In genomic region chr13:50366488-50367174, GRCh38 we compare ENCODE assay signal across 8 cellular contexts.
DNase-seq lines count a peak whose midpoint lies in the region; ATAC-seq and TF ChIP-seq lines count a peak whose summit lies in the region.

No MANE protein-coding gene starts in this region.

- peaks cover 35% of the 10 kb centered on the region for H3K4me1 Mint-ChIP-seq in T-helper 17 cell
- H3K4me1 Mint-ChIP-seq in neural progenitor cell, result no peaks in the 10 kb centered on the region

- no peak overlapping the region for H3K4me3 ChIP-seq in neural progenitor cell
- H3K4me3 ChIP-seq in MG63, result no peak overlapping the region

- no peaks in the 10 kb centered on the region for H3K27me3 ChIP-seq in neural progenitor cell
- no peaks in the 10 kb centered on the region for H3K27me3 ChIP-seq in MG63

- H4K20me1 ChIP-seq in neural progenitor cell (ENCODE audit: low read depth), result no peaks in the 10 kb centered on the region

- no peaks in the 10 kb centered on the region for H3K36me3 Mint-ChIP-seq in T-helper 17 cell (ENCODE audit: low read depth)
- no peaks in the 10 kb centered on the region for H3K36me3 Mint-ChIP-seq in neural progenitor cell

- no peak overlapping the region for H3K4me2 ChIP-seq in neural progenitor cell

- peak overlapping the region; percentile 76 for H3K4me3 Mint-ChIP-seq in T-helper 17 cell
- no peak overlapping the region for H3K4me3 Mint-ChIP-seq in neural progenitor cell

- H3K9me3 Mint-ChIP-seq in neural progenitor cell, result no peaks in the 10 kb centered on the region

- DNase-seq in DMS79 (lab: John Stamatoyannopoulos, UW) (peak; percentile 63), T-helper 17 cell (no peak), neural progenitor cell (ENCODE audit: low spot score) (no peak), KBM-7 (no peak), MG63 (no peak)
- DNase-seq in stimulated activated CD4-positive, alpha-beta T cell treated with anti-CD3 and anti-CD28 coated beads, Interleukin-4, amount 100 ng/mL, for 24 hours, result peak; percentile 59

- no peaks in the 10 kb centered on the region for H3K36me3 ChIP-seq in neural progenitor cell
- H3K36me3 ChIP-seq in MG63, result no peaks in the 10 kb centered on the region

- no peak for TF ChIP-seq CTCF in neural progenitor cell (IDR thresholded peaks at IDR 0.05)

- no peaks in the 10 kb centered on the region for H3K79me2 ChIP-seq in neural progenitor cell (ENCODE audit: low read depth)

- H3K9ac ChIP-seq in neural progenitor cell, result no peak overlapping the region

- H3K4me1 ChIP-seq in neural progenitor cell, result no peaks in the 10 kb centered on the region

- no peak overlapping the region for H3K27ac ChIP-seq in neural progenitor cell

- no peak overlapping the region for H2AFZ ChIP-seq in neural progenitor cell (replicated peaks)

- H3K27ac Mint-ChIP-seq in T-helper 17 cell (peak overlapping the region; percentile 97), neural progenitor cell (no peak overlapping the region)

- in situ Hi-C loops in KBM-7 (cut with MboI; ENCODE audit: low pct_unique_long_range_greater_than_20kb, low sequenced_read_pairs), result no loop called here

- ATAC-seq in GM19324 (IDR thresholded peaks at IDR 0.05; ENCODE audit: low FRiP score, unreplicated experiment) (peak; percentile 32), HG03354 (IDR thresholded peaks at IDR 0.05; ENCODE audit: poor library complexity, severe bottlenecking, unreplicated experiment) (peak; percentile 59), T-helper 17 cell (no peak)

- H3K9me3 ChIP-seq in T-helper 17 cell (ENCODE audit: control insufficient read depth, low read length, poor library complexity, severe bottlenecking) (no peaks in the 10 kb centered on the region), neural progenitor cell (ENCODE audit: low read depth) (no peaks in the 10 kb centered on the region), MG63 (no peaks in the 10 kb centered on the region)

- no peaks in the 10 kb centered on the region for H3F3A ChIP-seq in neural progenitor cell (ENCODE audit: low read depth)

- H3K27me3 Mint-ChIP-seq in T-helper 17 cell (no peaks in the 10 kb centered on the region), neural progenitor cell (ENCODE audit: insufficient read depth, low read depth) (no peaks in the 10 kb centered on the region)

Comparison
In these comparisons a context has a peak if more than half of its experiments do, and no peak if none do; other contexts are left out.
1. DNase-seq: peak in DMS79 (single experiment) and stimulated activated CD4-positive, alpha-beta T cell treated with anti-CD3 and anti-CD28 coated beads, Interleukin-4, amount 100 ng/mL, for 24 hours (single experiment); none in T-helper 17 cell (0 of 3), neural progenitor cell (single experiment), KBM-7 (single experiment) and MG63 (single experiment).